In genomic region chr18:45837283-45838070, GRCh38 we compare ENCODE assay signal across 10 cellular contexts. TPM values are rescaled to one million over a fixed set of nuclear protein-coding genes. Genes with fewer than 3 reads are reported as not detected.
DNase-seq lines count a peak whose midpoint lies in the region; ATAC-seq and TF ChIP-seq lines count a peak whose summit lies in the region.
"Had no signal": no experiment of that assay in that cellular context is flagged by ENCODE, and none has a peak within 500 bp of the region (broad histone marks: within the 10 kb centered on the region; RNA-seq: fewer than 3 reads in every experiment).

No MANE protein-coding gene starts in this region.

- H3K27ac ChIP-seq in left lung = no peak overlapping the region
- H3K27ac ChIP-seq: 22Rv1, SJSA1 had no signal

- peak overlapping the region in 1 of 2 donors; percentile 28 for H3K4me3 ChIP-seq in cardiac fibroblast (replicated peaks in 1 of 2; ENCODE audit: low read depth in 2 of 2, low read length in 2 of 2)
- peak overlapping the region; percentile 16 to 21 for H3K4me3 ChIP-seq in left lung
- H3K4me3 ChIP-seq: SJSA1 had no signal

- no peaks in the 10 kb centered on the region for H3K9me3 ChIP-seq in left lung
- H3K9me3 ChIP-seq: SJSA1 had no signal

- peaks cover 64 to 72% of the 10 kb centered on the region in 2 donors for H3K27me3 Mint-ChIP-seq in stimulated activated naive B cell treated with anti-CD40 and anti-IgM and Interleukin-4, amounts not matched to agents 10 μg/mL and 1 μg/mL and 100 μg/mL, for 72 hours

- TF ChIP-seq CTCF in cardiac fibroblast (IDR thresholded peaks at IDR 0.05; ENCODE audit: low read depth, low read length) (no peak), left lung (IDR thresholded peaks at IDR 0.05) (no peak)

- DNase-seq in DMS79 treated with DMSO at 0.1 percent for 48 hours (lab: John Stamatoyannopoulos, UW) (peak; percentile 20), DMS79 (lab: John Stamatoyannopoulos, UW) (no peak), NOMO-1 treated with DMSO at 0.1 percent for 48 hours (lab: John Stamatoyannopoulos, UW; ENCODE audit: unreplicated experiment) (peak; percentile 74), cardiac fibroblast (ENCODE audit: low read depth in 2 of 2) (peak; percentile 62), left lung (peak in 1 of 2 donors; percentile 90), globus pallidus (ENCODE audit: low spot score) (no peak)
- DNase-seq in stimulated activated naive B cell treated with anti-CD40 and anti-IgM and Interleukin-4, amounts not matched to agents 10 μg/mL and 1 μg/mL and 100 μg/mL, for 72 hours = no peak

- ATAC-seq in left lung = peak; percentile 77
- peak; percentile 66 to 79 for ATAC-seq in stimulated activated naive B cell treated with anti-CD40 and anti-IgM and Interleukin-4, amounts not matched to agents 10 μg/mL and 1 μg/mL and 100 μg/mL, for 72 hours (replicated peaks)
- ATAC-seq in HG02981 (IDR thresholded peaks at IDR 0.05; ENCODE audit: unreplicated experiment) = no peak

- H3K27ac Mint-ChIP-seq in stimulated activated naive B cell treated with anti-CD40 and anti-IgM and Interleukin-4, amounts not matched to agents 10 μg/mL and 1 μg/mL and 100 μg/mL, for 72 hours = no peak overlapping the region

- H3K4me1 ChIP-seq in left lung = peaks cover 16 to 25% of the 10 kb centered on the region in 2 donors

- no peaks in the 10 kb centered on the region for H3K36me3 ChIP-seq in left lung
- H3K36me3 ChIP-seq: SJSA1 had no signal

- H3K4me1 Mint-ChIP-seq in stimulated activated naive B cell treated with anti-CD40 and anti-IgM and Interleukin-4, amounts not matched to agents 10 μg/mL and 1 μg/mL and 100 μg/mL, for 72 hours = peaks cover 5 to 19% of the 10 kb centered on the region in 2 donors

- intact Hi-C loops in left lung (cut with DNase I) = no loop called here

- H3K27me3 ChIP-seq in left lung = peaks cover 25 to 46% of the 10 kb centered on the region in 2 donors
- H3K27me3 ChIP-seq: SJSA1 had no signal

- peak overlapping the region in 1 of 2 donors; percentile 10 for H3K4me3 Mint-ChIP-seq in stimulated activated naive B cell treated with anti-CD40 and anti-IgM and Interleukin-4, amounts not matched to agents 10 μg/mL and 1 μg/mL and 100 μg/mL, for 72 hours

- H3K36me3 Mint-ChIP-seq in stimulated activated naive B cell treated with anti-CD40 and anti-IgM and Interleukin-4, amounts not matched to agents 10 μg/mL and 1 μg/mL and 100 μg/mL, for 72 hours = peaks cover 5 to 16% of the 10 kb centered on the region in 2 donors

- no peaks in the 10 kb centered on the region for H3K9me3 Mint-ChIP-seq in stimulated activated naive B cell treated with anti-CD40 and anti-IgM and Interleukin-4, amounts not matched to agents 10 μg/mL and 1 μg/mL and 100 μg/mL, for 72 hours

RNA-seq across cellular contexts. Expression of gene SIGLEC15, which starts 12.0 kb away (rescaled TPM):
- under 1 TPM; 0.35 to 0.47 TPM for total RNA-seq in left lung

Comparison
In these comparisons a context has a peak if more than half of its experiments do, and no peak if none do; other contexts are left out.
1. DNase-seq: peak in DMS79 treated with DMSO at 0.1 percent for 48 hours (single experiment), NOMO-1 treated with DMSO at 0.1 percent for 48 hours (single experiment) and cardiac fibroblast (2 of 2); none in DMS79 (single experiment), stimulated activated naive B cell treated with anti-CD40 and anti-IgM and Interleukin-4, amounts not matched to agents 10 μg/mL and 1 μg/mL and 100 μg/mL, for 72 hours (single experiment) and globus pallidus (single experiment).